In the genomic region with DNA sequence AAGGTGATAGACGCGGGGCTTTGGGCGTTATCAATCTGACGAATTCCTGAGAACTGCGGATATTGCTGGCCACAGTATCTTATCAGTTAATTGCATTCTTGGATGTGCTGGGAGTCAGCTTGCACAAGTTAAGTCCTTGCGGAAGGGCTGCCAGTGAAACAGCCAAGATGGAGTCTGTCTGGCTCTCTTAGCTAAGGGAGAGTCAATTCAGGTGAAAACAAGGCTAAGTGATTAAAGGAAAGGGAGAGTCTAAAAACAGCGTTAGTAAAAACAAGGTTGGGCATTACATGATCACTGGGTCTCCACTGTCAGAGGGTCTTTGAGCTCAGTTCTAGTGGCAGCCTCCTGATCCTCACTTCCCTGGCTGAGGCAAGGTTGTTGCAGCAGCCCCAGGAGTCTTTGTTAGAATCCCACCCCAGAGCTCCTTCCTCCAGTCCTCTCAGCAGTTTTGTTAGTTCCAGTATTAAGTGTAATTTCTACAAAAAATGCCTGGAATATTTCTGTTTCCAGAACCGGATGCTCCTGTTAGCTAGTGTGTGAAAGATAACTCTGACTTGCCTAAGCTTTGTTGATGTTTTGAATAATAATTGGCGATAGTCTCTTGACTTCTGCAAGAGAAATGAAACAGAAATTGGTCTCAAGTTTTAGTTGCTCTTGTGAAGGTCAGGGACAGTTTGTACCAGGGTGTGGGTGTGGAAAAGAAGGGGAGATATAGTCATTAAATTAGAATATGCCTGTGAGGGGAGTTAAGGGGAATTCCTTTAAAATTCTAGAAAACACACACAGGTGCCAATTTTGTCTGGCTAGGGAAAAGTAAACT, we compare ENCODE assay signal across 8 cellular contexts. TPM values are rescaled to one million over a fixed set of nuclear protein-coding genes. Genes with fewer than 3 reads are reported as not detected.
A peak's percentile ranks its signal among the peaks of the same experiment; 100 is the strongest.
DNase-seq lines count a peak whose midpoint lies in the region; ATAC-seq and TF ChIP-seq lines count a peak whose summit lies in the region.

No MANE protein-coding gene starts in this region.

- H3K9ac ChIP-seq in muscle layer of colon (ENCODE audit: low read length): no peak overlapping the region

- H3K9me3 Mint-ChIP-seq in MCF 10A (ENCODE audit: unreplicated experiment): no peaks in the 10 kb centered on the region

- TF ChIP-seq CTCF in MCF 10A (IDR thresholded peaks at IDR 0.05; ENCODE audit: unreplicated experiment): no peak
- TF ChIP-seq CTCF in lower leg skin (IDR thresholded peaks at IDR 0.05): no peak
- TF ChIP-seq CTCF in GM13977 (IDR thresholded peaks at IDR 0.05; ENCODE audit: extremely low read depth, insufficient read depth, missing control alignments): no peak

- 19 to 41% methylated on average over 9 of the region's 9 CpGs for WGBS in lower leg skin, 2 donors

- H3K4me3 ChIP-seq in muscle layer of colon (ENCODE audit: low read depth in 1 of 2, low read length in 2 of 2) (no peak overlapping the region), lower leg skin (ENCODE audit: low read depth, poor library complexity, severe bottlenecking) (no peak overlapping the region)

- H3K36me3 ChIP-seq in muscle layer of colon (ENCODE audit: insufficient read depth, low read length): no peaks in the 10 kb centered on the region

- BruUV-seq in MCF 10A (replicated peaks; lab: Mats Ljungman, UMichigan): no TSS peak

- POLR2A ChIA-PET in MCF 10A (lab: Yijun Ruan, JAX): interaction anchor here (0.7 to 1.9 kb wide), 14 partner anchors 9 to 1833 kb away, joined by 3 to 7 read pairs (median 4); a partner anchor contains a TSS

- H3K36me3 Mint-ChIP-seq in MCF 10A (ENCODE audit: insufficient read depth, unreplicated experiment): peaks cover 43% of the 10 kb centered on the region

- no peaks in the 10 kb centered on the region for H3K9me3 ChIP-seq in muscle layer of colon (ENCODE audit: low read length)

- H3K4me1 Mint-ChIP-seq in MCF 10A (ENCODE audit: insufficient read depth, unreplicated experiment): peaks cover 69% of the 10 kb centered on the region

- H3K4me3 Mint-ChIP-seq in MCF 10A (ENCODE audit: unreplicated experiment): peak overlapping the region; percentile 18

- in situ Hi-C loops in GM13977 (cut with MboI; ENCODE audit: low pct_unique_long_range_greater_than_20kb, low sequenced_read_pairs, unreplicated experiment): no loop called here

- intact Hi-C loops in MCF 10A (cut with micrococcal nuclease) (loop anchor here (2.0 kb wide), 1 partner anchor 22 kb away; no protein-coding TSS in a partner anchor), lower leg skin (cut with DNase I; ENCODE audit: low total_unique reads) (no loop called here)

- H3K4me1 ChIP-seq in muscle layer of colon (ENCODE audit: insufficient read depth, low read length): peaks cover 56% of the 10 kb centered on the region

- no peak for TF ChIP-seq POLR2A in lower leg skin (IDR thresholded peaks at IDR 0.05)

- H3K27me3 Mint-ChIP-seq in MCF 10A (ENCODE audit: insufficient read depth, unreplicated experiment): no peaks in the 10 kb centered on the region

- H3K27me3 ChIP-seq in muscle layer of colon (ENCODE audit: control insufficient read depth in 1 of 2, insufficient read depth in 2 of 2, low read length in 2 of 2): no peaks in the 10 kb centered on the region

- DNase-seq in activated CD4-positive, CD25-positive, alpha-beta regulatory T cell treated with anti-CD3 and anti-CD28 coated beads, Interleukin-2, amount 50 U/mL, for 72 hours: no peak
- DNase-seq in MCF 10A (ENCODE audit: unreplicated experiment) (peak; percentile 38), lower leg skin (ENCODE audit: low spot score in 2 of 2) (no peak), NCI-H2171 (lab: John Stamatoyannopoulos, UW) (no peak), GM13977 (ENCODE audit: low spot score) (no peak)

- peak overlapping the region; percentile 98 for H3K27ac Mint-ChIP-seq in MCF 10A (ENCODE audit: low read depth, unreplicated experiment)

- peak overlapping the region; percentile 43 for H3K27ac ChIP-seq in muscle layer of colon (ENCODE audit: low read depth, low read length)

- ATAC-seq in activated CD4-positive, CD25-positive, alpha-beta regulatory T cell treated with anti-CD3 and anti-CD28 coated beads, Interleukin-2, amount 50 U/mL, for 24 hours: peak; percentile 22 to 27
- ATAC-seq in HG03442 (IDR thresholded peaks at IDR 0.05; ENCODE audit: unreplicated experiment): peak; percentile 26

- CTCF ChIA-PET in MCF 10A (lab: Yijun Ruan, JAX): interaction anchor here (0.6 to 2.4 kb wide), 7 partner anchors 9 to 240 kb away, joined by 3 to 12 read pairs (median 5); a partner anchor contains a TSS

RNA-seq across cellular contexts. Expression of a gene that starts 10.6 kb away (rescaled TPM):
- total RNA-seq in MCF 10A (2022) (69.2 and 70.1 TPM in 2 replicates), lower leg skin (100 to 1,000 TPM; 136 to 163 (median 147) TPM)

RNA-seq across cellular contexts. Expression of a gene that starts 54.7 kb away (rescaled TPM):
- total RNA-seq in MCF 10A (2022) (78.0 and 94.9 TPM in 2 replicates), lower leg skin (10 to 100 TPM; 31.8 to 46.8 (median 35.3) TPM)

RNA-seq across cellular contexts. Expression of a gene that starts 55.0 kb away (rescaled TPM):
- total RNA-seq in MCF 10A (2022) (13.7 and 13.9 TPM in 2 replicates), lower leg skin (10 to 100 TPM in 3 of 4 donors, 1 to 10 TPM in 1; 9.6 to 27.9 (median 15.2) TPM)

RNA-seq across cellular contexts. Expression of a gene that starts 56.4 kb away (rescaled TPM):
- total RNA-seq in MCF 10A (2022) (0.19 and 0.27 TPM in 2 replicates), lower leg skin (1 to 10 TPM; 4.0 to 6.3 (median 4.2) TPM)
